In the genomic region with DNA sequence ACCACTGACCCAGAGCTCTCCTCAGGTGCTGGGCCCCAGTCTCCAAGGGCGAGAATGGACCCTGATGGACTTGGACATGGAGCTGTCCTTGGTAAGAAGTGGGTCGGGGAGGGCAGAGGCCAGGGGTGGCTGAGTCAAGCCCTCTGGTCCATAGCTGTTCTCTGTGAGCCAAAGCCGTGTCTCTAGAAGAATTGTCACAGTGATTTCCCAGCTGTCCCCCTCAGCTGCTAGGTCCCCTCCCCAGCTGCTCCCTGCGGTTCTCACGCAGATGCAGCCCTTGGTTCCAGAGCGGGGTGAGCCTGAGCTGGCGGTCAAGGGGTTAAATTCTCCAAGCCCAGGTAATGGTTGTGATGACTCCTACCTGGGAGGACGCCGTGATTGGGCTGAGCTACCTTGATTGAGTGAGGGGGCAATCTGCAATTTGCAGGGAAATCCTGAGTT, we compare ENCODE assay signal across 1 cellular context.
TF ChIP-seq lines count a peak whose summit lies in the region.

No MANE protein-coding gene starts in this region.

TF ChIP-seq in K562, 482 proteins besides CTCF, POLR2A, EP300 and RAD21:
- TF ChIP-seq ZNF134 (CRISPR knock-in tag; conservative IDR thresholded peaks at IDR 0.05) (no peak), RB1 (IDR thresholded peaks at IDR 0.05; ENCODE audit: low read depth) (no peak), SMARCC2 (IDR thresholded peaks at IDR 0.05; ENCODE audit: low read depth) (no peak), CREB1 (IDR thresholded peaks at IDR 0.05) (no peak), CREB1 (CRISPR knock-in tag; IDR thresholded peaks at IDR 0.05) (no peak), RBM22 (IDR thresholded peaks at IDR 0.05; ENCODE audit: low read depth, low read length, poor library complexity, severe bottlenecking) (no peak), ZNF143 (CRISPR knock-in tag; IDR thresholded peaks at IDR 0.05) (no peak), RHOXF2B (CRISPR knock-in tag; conservative IDR thresholded peaks at IDR 0.05) (no peak), SRSF7 (optimal IDR thresholded peaks at IDR 0.05; ENCODE audit: low read depth, low read length) (no peak), JUN (IDR thresholded peaks at IDR 0.05; ENCODE audit: borderline replicate concordance, low read depth, low read length) (no peak), JUN (CRISPR knock-in tag; IDR thresholded peaks at IDR 0.05; ENCODE audit: borderline replicate concordance) (0 out of 2 replicates have a peak, but pooled peaks have one; percentile 33)
- TF ChIP-seq, protein P1, sequence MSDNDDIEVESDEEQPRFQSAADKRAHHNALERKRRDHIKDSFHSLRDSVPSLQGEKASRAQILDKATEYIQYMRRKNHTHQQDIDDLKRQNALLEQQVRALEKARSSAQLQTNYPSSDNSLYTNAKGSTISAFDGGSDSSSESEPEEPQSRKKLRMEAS (CRISPR knock-in tag; IDR thresholded peaks at IDR 0.05), result 0 out of 2 replicates have a peak, but pooled peaks have one; percentile 42
- TF ChIP-seq, protein P2, sequence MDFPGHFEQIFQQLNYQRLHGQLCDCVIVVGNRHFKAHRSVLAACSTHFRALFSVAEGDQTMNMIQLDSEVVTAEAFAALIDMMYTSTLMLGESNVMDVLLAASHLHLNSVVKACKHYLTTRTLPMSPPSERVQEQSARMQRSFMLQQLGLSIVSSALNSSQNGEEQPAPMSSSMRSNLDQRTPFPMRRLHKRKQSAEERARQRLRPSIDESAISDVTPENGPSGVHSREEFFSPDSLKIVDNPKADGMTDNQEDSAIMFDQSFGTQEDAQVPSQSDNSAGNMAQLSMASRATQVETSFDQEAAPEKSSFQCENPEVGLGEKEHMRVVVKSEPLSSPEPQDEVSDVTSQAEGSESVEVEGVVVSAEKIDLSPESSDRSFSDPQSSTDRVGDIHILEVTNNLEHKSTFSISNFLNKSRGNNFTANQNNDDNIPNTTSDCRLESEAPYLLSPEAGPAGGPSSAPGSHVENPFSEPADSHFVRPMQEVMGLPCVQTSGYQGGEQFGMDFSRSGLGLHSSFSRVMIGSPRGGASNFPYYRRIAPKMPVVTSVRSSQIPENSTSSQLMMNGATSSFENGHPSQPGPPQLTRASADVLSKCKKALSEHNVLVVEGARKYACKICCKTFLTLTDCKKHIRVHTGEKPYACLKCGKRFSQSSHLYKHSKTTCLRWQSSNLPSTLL (IDR thresholded peaks at IDR 0.05), result no peak
- TF ChIP-seq, protein P3, sequence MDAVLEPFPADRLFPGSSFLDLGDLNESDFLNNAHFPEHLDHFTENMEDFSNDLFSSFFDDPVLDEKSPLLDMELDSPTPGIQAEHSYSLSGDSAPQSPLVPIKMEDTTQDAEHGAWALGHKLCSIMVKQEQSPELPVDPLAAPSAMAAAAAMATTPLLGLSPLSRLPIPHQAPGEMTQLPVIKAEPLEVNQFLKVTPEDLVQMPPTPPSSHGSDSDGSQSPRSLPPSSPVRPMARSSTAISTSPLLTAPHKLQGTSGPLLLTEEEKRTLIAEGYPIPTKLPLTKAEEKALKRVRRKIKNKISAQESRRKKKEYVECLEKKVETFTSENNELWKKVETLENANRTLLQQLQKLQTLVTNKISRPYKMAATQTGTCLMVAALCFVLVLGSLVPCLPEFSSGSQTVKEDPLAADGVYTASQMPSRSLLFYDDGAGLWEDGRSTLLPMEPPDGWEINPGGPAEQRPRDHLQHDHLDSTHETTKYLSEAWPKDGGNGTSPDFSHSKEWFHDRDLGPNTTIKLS (IDR thresholded peaks at IDR 0.05; ENCODE audit: borderline replicate concordance, low read depth), result no peak
TF ChIP-seq in K562: peak in this region for 2.
